ENCODE assay signal across 1 cellular context in the genomic region with DNA sequence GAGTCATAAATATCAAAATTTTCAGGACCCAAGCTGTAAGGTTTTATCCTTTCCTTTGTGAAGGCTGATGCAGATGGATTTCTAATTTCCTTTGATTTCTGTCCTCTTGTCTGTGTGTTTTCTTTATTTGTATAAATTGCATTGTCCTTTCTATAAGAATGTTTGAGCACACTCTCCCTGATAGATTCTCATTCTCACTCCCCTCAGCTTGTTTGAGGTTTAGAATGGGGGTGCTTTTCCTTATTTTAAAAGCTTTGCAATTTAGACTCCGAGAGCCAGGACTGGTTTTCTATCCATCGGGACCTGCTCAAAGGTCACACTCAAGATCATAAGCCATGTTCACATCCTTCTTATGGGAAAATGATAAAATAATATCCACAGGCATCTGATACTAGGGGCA.
TF ChIP-seq lines count a peak whose summit lies in the region.

No MANE protein-coding gene starts in this region.

TF ChIP-seq in H1, 55 proteins besides CTCF, POLR2A, EP300 and RAD21 (continued from another document):
- no peak for TF ChIP-seq MAX (IDR thresholded peaks at IDR 0.05)
